Comparison of ENCODE assay signal across 25 cellular contexts in genomic region chr16:71777329-71777728, GRCh38. TPM values are rescaled to one million over a fixed set of nuclear protein-coding genes. Genes with fewer than 3 reads are reported as not detected.
DNase-seq lines count a peak whose midpoint lies in the region; ATAC-seq and TF ChIP-seq lines count a peak whose summit lies in the region.
"Had no signal": no experiment of that assay in that cellular context is flagged by ENCODE, and none has a peak within 500 bp of the region (broad histone marks: within the 10 kb centered on the region; RNA-seq: fewer than 3 reads in every experiment).

No MANE protein-coding gene starts in this region.

- intact Hi-C loops in activated CD4-positive, alpha-beta memory T cell treated with anti-CD3 and anti-CD28 coated beads for 36 hours (cut with micrococcal nuclease) = loop anchor here (2.0 kb wide), 1 partner anchor 31 kb away; the partner anchor contains the start of gene AP1G1
- intact Hi-C loops in CD4-positive, alpha-beta T cell (cut with DNase I, micrococcal nuclease) = no loop called here
- intact Hi-C loops in MCF 10A (cut with micrococcal nuclease) = no loop called here

- no peak for TF ChIP-seq CTCF in CD4-positive, alpha-beta T cell (IDR thresholded peaks at IDR 0.05)
- TF ChIP-seq CTCF in chondrocyte (IDR thresholded peaks at IDR 0.05) (no peak), MCF 10A (IDR thresholded peaks at IDR 0.05; ENCODE audit: unreplicated experiment) (no peak)

- no peaks in the 10 kb centered on the region for H3K27me3 Mint-ChIP-seq in activated CD4-positive, alpha-beta memory T cell treated with anti-CD3 and anti-CD28 coated beads for 36 hours
- no peaks in the 10 kb centered on the region for H3K27me3 Mint-ChIP-seq in activated CD4-positive, alpha-beta memory T cell treated with anti-CD3 and anti-CD28 coated beads, Interleukin-2, amount 10 ng/mL, durations not matched to agents 7 days and 5 days
- no peaks in the 10 kb centered on the region for H3K27me3 Mint-ChIP-seq in CD4-positive, alpha-beta T cell
- H3K27me3 Mint-ChIP-seq in central memory CD8-positive, alpha-beta T cell = no peaks in the 10 kb centered on the region
- H3K27me3 Mint-ChIP-seq in chondrocyte (ENCODE audit: low read depth) (no peaks in the 10 kb centered on the region), MCF 10A (ENCODE audit: insufficient read depth, unreplicated experiment) (no peaks in the 10 kb centered on the region)

- H3K36me3 ChIP-seq in skeletal muscle tissue (ENCODE audit: control insufficient read depth in 3 of 3, insufficient read depth in 3 of 3, low read length in 3 of 3) = peaks cover 12 to 18% (median 16%) of the 10 kb centered on the region in 3 donors

- DNase-seq in activated CD4-positive, alpha-beta memory T cell treated with anti-CD3 and anti-CD28 coated beads for 36 hours = no peak
- no peak for DNase-seq in activated CD4-positive, alpha-beta memory T cell treated with anti-CD3 and anti-CD28 coated beads, Interleukin-2, amount 10 ng/mL, durations not matched to agents 7 days and 5 days
- no peak for DNase-seq in CD4-positive, alpha-beta T cell
- no peak for DNase-seq in central memory CD8-positive, alpha-beta T cell (ENCODE audit: low spot score in 2 of 2)
- no peak for DNase-seq in chondrocyte (ENCODE audit: low spot score)
- DNase-seq in MCF 10A (ENCODE audit: unreplicated experiment) = no peak
- no peak for DNase-seq in G401 (ENCODE audit: low spot score)
- DNase-seq: activated gamma-delta T cell; BE2C; DND-41; hypothalamus; midbrain; NCI-H1694; NCI-H2171 treated with DMSO at 0.1 percent for 48 hours; NCI-H69; Peyer's patch; right lobe of liver; SIG-M5; stimulated activated CD4-positive, alpha-beta T cell treated with anti-CD3 and anti-CD28 coated beads, Interleukin-4, amount 100 ng/mL, for 4 hours; transverse colon had no signal

- H3K4me3 Mint-ChIP-seq in activated CD4-positive, alpha-beta memory T cell treated with anti-CD3 and anti-CD28 coated beads for 36 hours = no peak overlapping the region
- no peak overlapping the region for H3K4me3 Mint-ChIP-seq in activated CD4-positive, alpha-beta memory T cell treated with anti-CD3 and anti-CD28 coated beads, Interleukin-2, amount 10 ng/mL, durations not matched to agents 7 days and 5 days
- no peak overlapping the region for H3K4me3 Mint-ChIP-seq in CD4-positive, alpha-beta T cell
- peak overlapping the region; percentile 32 for H3K4me3 Mint-ChIP-seq in central memory CD8-positive, alpha-beta T cell
- H3K4me3 Mint-ChIP-seq in chondrocyte (ENCODE audit: unreplicated experiment) = no peak overlapping the region
- no peak overlapping the region for H3K4me3 Mint-ChIP-seq in MCF 10A (ENCODE audit: unreplicated experiment)
- H3K4me3 Mint-ChIP-seq: nephron had no signal

- in situ Hi-C loops in G401 (cut with HindIII; ENCODE audit: low sequenced_read_pairs) = no loop called here

- no peaks in the 10 kb centered on the region for H3K9me3 Mint-ChIP-seq in activated CD4-positive, alpha-beta memory T cell treated with anti-CD3 and anti-CD28 coated beads for 36 hours
- no peaks in the 10 kb centered on the region for H3K9me3 Mint-ChIP-seq in activated CD4-positive, alpha-beta memory T cell treated with anti-CD3 and anti-CD28 coated beads, Interleukin-2, amount 10 ng/mL, durations not matched to agents 7 days and 5 days
- no peaks in the 10 kb centered on the region for H3K9me3 Mint-ChIP-seq in CD4-positive, alpha-beta T cell
- H3K9me3 Mint-ChIP-seq in central memory CD8-positive, alpha-beta T cell = no peaks in the 10 kb centered on the region
- H3K9me3 Mint-ChIP-seq in chondrocyte (ENCODE audit: low read depth) (no peaks in the 10 kb centered on the region), MCF 10A (ENCODE audit: unreplicated experiment) (no peaks in the 10 kb centered on the region)
- H3K9me3 Mint-ChIP-seq: nephron had no signal

- peaks cover 41% of the 10 kb centered on the region for H3K4me1 Mint-ChIP-seq in activated CD4-positive, alpha-beta memory T cell treated with anti-CD3 and anti-CD28 coated beads for 36 hours (ENCODE audit: low read depth)
- H3K4me1 Mint-ChIP-seq in activated CD4-positive, alpha-beta memory T cell treated with anti-CD3 and anti-CD28 coated beads, Interleukin-2, amount 10 ng/mL, durations not matched to agents 7 days and 5 days = peaks cover 29% of the 10 kb centered on the region
- peaks cover 32% of the 10 kb centered on the region for H3K4me1 Mint-ChIP-seq in CD4-positive, alpha-beta T cell (ENCODE audit: low read depth)
- H3K4me1 Mint-ChIP-seq in central memory CD8-positive, alpha-beta T cell = peaks cover 37% of the 10 kb centered on the region
- H3K4me1 Mint-ChIP-seq in chondrocyte (ENCODE audit: low read depth) (peaks cover 16% of the 10 kb centered on the region), MCF 10A (ENCODE audit: insufficient read depth, unreplicated experiment) (no peaks in the 10 kb centered on the region)

- H3K9ac ChIP-seq in skeletal muscle tissue (ENCODE audit: low read depth in 1 of 3, low read length in 3 of 3) = no peak overlapping the region
- H3K9ac ChIP-seq: parathyroid adenoma had no signal

- H3K9me3 ChIP-seq in CD4-positive, alpha-beta T cell (ENCODE audit: control insufficient read depth, low read length) = no peaks in the 10 kb centered on the region
- no peaks in the 10 kb centered on the region for H3K9me3 ChIP-seq in skeletal muscle tissue (ENCODE audit: control insufficient read depth in 3 of 3, low read length in 3 of 3)
- H3K9me3 ChIP-seq: BE2C, gastroesophageal sphincter, Peyer's patch, right lobe of liver, transverse colon had no signal

- peak overlapping the region; percentile 65 for H3K27ac Mint-ChIP-seq in activated CD4-positive, alpha-beta memory T cell treated with anti-CD3 and anti-CD28 coated beads for 36 hours
- H3K27ac Mint-ChIP-seq in activated CD4-positive, alpha-beta memory T cell treated with anti-CD3 and anti-CD28 coated beads, Interleukin-2, amount 10 ng/mL, durations not matched to agents 7 days and 5 days = no peak overlapping the region
- peak overlapping the region; percentile 27 for H3K27ac Mint-ChIP-seq in CD4-positive, alpha-beta T cell
- peak overlapping the region; percentile 78 for H3K27ac Mint-ChIP-seq in central memory CD8-positive, alpha-beta T cell (ENCODE audit: low read depth)
- H3K27ac Mint-ChIP-seq in chondrocyte (ENCODE audit: unreplicated experiment) (no peak overlapping the region), MCF 10A (ENCODE audit: low read depth, unreplicated experiment) (no peak overlapping the region)
- H3K27ac Mint-ChIP-seq: nephron had no signal

- CTCF ChIA-PET in activated CD4-positive, alpha-beta memory T cell treated with anti-CD3 and anti-CD28 coated beads for 36 hours (lab: Charles Lee) = interaction anchor here (0.9 kb wide), 1 partner anchor 105 kb away, joined by 5 read pairs; no protein-coding TSS in a partner anchor
- CTCF ChIA-PET in activated CD4-positive, alpha-beta memory T cell treated with anti-CD3 and anti-CD28 coated beads, Interleukin-2, amount 10 ng/mL, durations not matched to agents 7 days and 5 days (lab: Charles Lee) = no interaction called here
- CTCF ChIA-PET in CD4-positive, alpha-beta T cell (lab: Charles Lee) = interaction anchor here (2.1 kb wide), 1 partner anchor 105 kb away, joined by 8 read pairs; no protein-coding TSS in a partner anchor
- CTCF ChIA-PET in MCF 10A (lab: Yijun Ruan, JAX) = interaction anchor here (0.7 to 0.9 kb wide), 2 partner anchors 106 to 127 kb away, joined by 3 to 4 read pairs; no protein-coding TSS in a partner anchor

- H3K27me3 ChIP-seq in CD4-positive, alpha-beta T cell (ENCODE audit: control insufficient read depth, insufficient read depth, low read length) = no peaks in the 10 kb centered on the region
- H3K27me3 ChIP-seq in skeletal muscle tissue (ENCODE audit: control insufficient read depth in 3 of 3, insufficient read depth in 3 of 3, low read length in 3 of 3) = no peaks in the 10 kb centered on the region
- H3K27me3 ChIP-seq: BE2C, gastroesophageal sphincter, Peyer's patch, right lobe of liver, transverse colon had no signal

- BruUV-seq in MCF 10A (replicated peaks; lab: Mats Ljungman, UMichigan) = no TSS peak

- POLR2A ChIA-PET in activated CD4-positive, alpha-beta memory T cell treated with anti-CD3 and anti-CD28 coated beads for 36 hours (lab: Charles Lee) = no interaction called here
- POLR2A ChIA-PET in activated CD4-positive, alpha-beta memory T cell treated with anti-CD3 and anti-CD28 coated beads, Interleukin-2, amount 10 ng/mL, durations not matched to agents 7 days and 5 days (lab: Charles Lee) = interaction anchor here (1.1 kb wide), 1 partner anchor 12 kb away, joined by 3 read pairs; no protein-coding TSS in a partner anchor
- POLR2A ChIA-PET in CD4-positive, alpha-beta T cell (lab: Charles Lee) = interaction anchor here (2.0 kb wide), 1 partner anchor 8 kb away, joined by 4 read pairs; no protein-coding TSS in a partner anchor
- POLR2A ChIA-PET in MCF 10A (lab: Yijun Ruan, JAX) = interaction anchor here (0.8 kb wide), 1 partner anchor 32 kb away, joined by 3 read pairs; no protein-coding TSS in a partner anchor

- peaks cover 18% of the 10 kb centered on the region for H3K36me3 Mint-ChIP-seq in activated CD4-positive, alpha-beta memory T cell treated with anti-CD3 and anti-CD28 coated beads for 36 hours
- H3K36me3 Mint-ChIP-seq in activated CD4-positive, alpha-beta memory T cell treated with anti-CD3 and anti-CD28 coated beads, Interleukin-2, amount 10 ng/mL, durations not matched to agents 7 days and 5 days (ENCODE audit: low read depth) = peaks cover 44% of the 10 kb centered on the region
- peaks cover 59% of the 10 kb centered on the region for H3K36me3 Mint-ChIP-seq in CD4-positive, alpha-beta T cell (ENCODE audit: low read depth)
- H3K36me3 Mint-ChIP-seq in central memory CD8-positive, alpha-beta T cell (ENCODE audit: insufficient read depth) = peaks cover 40% of the 10 kb centered on the region
- peaks cover 10% of the 10 kb centered on the region for H3K36me3 Mint-ChIP-seq in chondrocyte (ENCODE audit: low read depth)
- H3K36me3 Mint-ChIP-seq in MCF 10A (ENCODE audit: insufficient read depth, unreplicated experiment) = peaks cover 63% of the 10 kb centered on the region

- no peak overlapping the region for H3K27ac ChIP-seq in CD4-positive, alpha-beta T cell (ENCODE audit: low read depth, low read length)
- peak overlapping the region; percentile 62 for H3K27ac ChIP-seq in skeletal muscle tissue (ENCODE audit: low read depth, low read length)
- H3K27ac ChIP-seq: coronary artery, gastroesophageal sphincter, parathyroid adenoma, Peyer's patch, right lobe of liver, transverse colon had no signal

- no peak for ATAC-seq in CD4-positive, alpha-beta T cell (ENCODE audit: poor library complexity)
- ATAC-seq in central memory CD8-positive, alpha-beta T cell (replicated peaks; ENCODE audit: extremely low read depth, poor library complexity, severe bottlenecking) = no peak
- ATAC-seq: gastroesophageal sphincter had no signal

- peaks cover 0 to 6% (median 5%) of the 10 kb centered on the region in 3 donors for H3K4me1 ChIP-seq in skeletal muscle tissue (ENCODE audit: control insufficient read depth in 3 of 3, insufficient read depth in 3 of 3, low read length in 3 of 3)
- H3K4me1 ChIP-seq: BE2C, Peyer's patch had no signal

- H3K4me3 ChIP-seq in skeletal muscle tissue (ENCODE audit: low read length in 3 of 3) = no peak overlapping the region
- H3K4me3 ChIP-seq: coronary artery, gastroesophageal sphincter, Peyer's patch, right lobe of liver, transverse colon had no signal

RNA-seq across cellular contexts. Expression of gene AP1G1, which starts 31.3 kb away (rescaled TPM):
- 10 to 100 TPM; 65.9 to 66.9 TPM for total RNA-seq in activated CD4-positive, alpha-beta memory T cell treated with anti-CD3 and anti-CD28 coated beads for 36 hours
- 10 to 100 TPM; 78.7 to 82.6 TPM for total RNA-seq in activated CD4-positive, alpha-beta memory T cell treated with anti-CD3 and anti-CD28 coated beads, Interleukin-2, amount 10 ng/mL, durations not matched to agents 7 days and 5 days
- 100 to 1,000 TPM; 171 to 175 TPM for total RNA-seq in CD4-positive, alpha-beta T cell
- total RNA-seq in skeletal muscle tissue (61.1 TPM), chondrocyte (62.7 to 82.0 TPM (median 62.9 TPM) in 3 replicates), MCF 10A (2022) (99.5 and 100 TPM in 2 replicates)
- 20.5 and 41.6 TPM in 2 replicates for total RNA-seq in G401 (2014; rRNA removed; shearing (Covaris generic))

RNA-seq across cellular contexts. Expression of gene PHLPP2, which starts 52.8 kb away (rescaled TPM):
- 10 to 100 TPM; 10.2 to 11.2 TPM for total RNA-seq in activated CD4-positive, alpha-beta memory T cell treated with anti-CD3 and anti-CD28 coated beads for 36 hours
- total RNA-seq in activated CD4-positive, alpha-beta memory T cell treated with anti-CD3 and anti-CD28 coated beads, Interleukin-2, amount 10 ng/mL, durations not matched to agents 7 days and 5 days = 1 to 10 TPM; 7.4 TPM
- 1 to 10 TPM; 7.1 to 7.7 TPM for total RNA-seq in CD4-positive, alpha-beta T cell
- 8.9 TPM for total RNA-seq in skeletal muscle tissue
- total RNA-seq in chondrocyte = 10.2 to 12.0 TPM (median 10.9 TPM) in 3 replicates
- 10.5 and 10.9 TPM in 2 replicates for total RNA-seq in MCF 10A (2022)
- total RNA-seq in G401 (2014; rRNA removed; shearing (Covaris generic)) = 5.7 and 9.0 TPM in 2 replicates

Comparison
In these comparisons a context has a peak if more than half of its experiments do, and no peak if none do; other contexts are left out.
1. H3K27ac Mint-ChIP-seq: peak in activated CD4-positive, alpha-beta memory T cell treated with anti-CD3 and anti-CD28 coated beads for 36 hours (single experiment), CD4-positive, alpha-beta T cell (single experiment) and central memory CD8-positive, alpha-beta T cell (single experiment); none in activated CD4-positive, alpha-beta memory T cell treated with anti-CD3 and anti-CD28 coated beads, Interleukin-2, amount 10 ng/mL, durations not matched to agents 7 days and 5 days (single experiment), chondrocyte (single experiment) and MCF 10A (single experiment).